In genomic region chrX:49330421-49330820, GRCh38 we compare ENCODE assay signal across 7 cellular contexts. TPM values are rescaled to one million over a fixed set of nuclear protein-coding genes. Genes with fewer than 3 reads are reported as not detected.
"Had no signal": no experiment of that assay in that cellular context is flagged by ENCODE, and none has a peak within 500 bp of the region (broad histone marks: within the 10 kb centered on the region; RNA-seq: fewer than 3 reads in every experiment).

No MANE protein-coding gene starts in this region.

RNA-seq across cellular contexts. Expression of gene GAGE13, which starts 1.0 kb away (rescaled TPM):
- total RNA-seq: GM23248, GM23338, H1, H4, H7, H9, HFFc6 had no signal

RNA-seq across cellular contexts. Expression of gene GAGE12J, which starts 8.6 kb away (rescaled TPM):
- total RNA-seq: GM23248, GM23338, H1, H4, H7, H9, HFFc6 had no signal

RNA-seq across cellular contexts. Expression of gene GAGE10, which starts 27.0 kb away (rescaled TPM):
- total RNA-seq: GM23248, GM23338, H1, H4, H7, H9, HFFc6 had no signal
